Comparison of ENCODE assay signal across 10 cellular contexts in the genomic region with DNA sequence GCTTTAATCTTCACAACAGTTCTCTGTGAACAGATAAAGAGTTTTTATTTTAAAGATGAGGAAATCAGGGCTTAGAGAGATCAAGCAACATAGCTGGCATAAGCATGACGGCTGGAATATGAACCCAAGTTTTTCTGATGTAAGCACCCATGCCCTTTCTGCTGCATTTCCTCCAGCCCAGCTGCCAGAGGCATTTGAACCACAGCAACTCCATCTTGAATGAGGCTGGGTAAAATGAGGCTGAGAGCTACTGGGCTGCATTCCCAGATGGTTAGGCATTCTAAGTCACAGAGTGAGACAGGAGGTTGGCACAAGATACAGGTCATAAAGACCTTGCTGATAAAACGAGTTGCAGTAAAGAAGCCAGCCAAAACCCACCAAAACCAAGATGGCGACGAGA.
"Had no signal": no experiment of that assay in that cellular context is flagged by ENCODE, and none has a peak within 500 bp of the region (broad histone marks: within the 10 kb centered on the region; RNA-seq: fewer than 3 reads in every experiment).

No MANE protein-coding gene starts in this region.

- H3K36me3 ChIP-seq: HAP-1 had no signal

- H3K9ac ChIP-seq: GM23248, KMS-11 had no signal

- H3K9me3 ChIP-seq: HAP-1 had no signal

- H3K4me3 ChIP-seq: GM23248, HAP-1 had no signal

- H2AFZ ChIP-seq: GM23248 had no signal

- H3K4me2 ChIP-seq: KMS-11 had no signal

- H3K27ac ChIP-seq: GM23248, KMS-11 had no signal

- ATAC-seq: HCT116 had no signal

- FAIRE-seq: HTR-8/SVneo had no signal

- DNase-seq: GM23248, GOT3, H7, HFFc6, IMR-90, KBM-7 had no signal
